Comparison of ENCODE assay signal across 1 cellular context in genomic region chr2:45210466-45211195, GRCh38.
TF ChIP-seq lines count a peak whose summit lies in the region.

No MANE protein-coding gene starts in this region.

TF ChIP-seq in IMR-90, 13 proteins besides CTCF, POLR2A, EP300 and RAD21 (continued from another document):
- TF ChIP-seq, protein P1, sequence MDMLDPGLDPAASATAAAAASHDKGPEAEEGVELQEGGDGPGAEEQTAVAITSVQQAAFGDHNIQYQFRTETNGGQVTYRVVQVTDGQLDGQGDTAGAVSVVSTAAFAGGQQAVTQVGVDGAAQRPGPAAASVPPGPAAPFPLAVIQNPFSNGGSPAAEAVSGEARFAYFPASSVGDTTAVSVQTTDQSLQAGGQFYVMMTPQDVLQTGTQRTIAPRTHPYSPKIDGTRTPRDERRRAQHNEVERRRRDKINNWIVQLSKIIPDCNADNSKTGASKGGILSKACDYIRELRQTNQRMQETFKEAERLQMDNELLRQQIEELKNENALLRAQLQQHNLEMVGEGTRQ (IDR thresholded peaks at IDR 0.05; ENCODE audit: low read depth, low read length): no peak
